ENCODE assay signal across 8 cellular contexts in the genomic region with DNA sequence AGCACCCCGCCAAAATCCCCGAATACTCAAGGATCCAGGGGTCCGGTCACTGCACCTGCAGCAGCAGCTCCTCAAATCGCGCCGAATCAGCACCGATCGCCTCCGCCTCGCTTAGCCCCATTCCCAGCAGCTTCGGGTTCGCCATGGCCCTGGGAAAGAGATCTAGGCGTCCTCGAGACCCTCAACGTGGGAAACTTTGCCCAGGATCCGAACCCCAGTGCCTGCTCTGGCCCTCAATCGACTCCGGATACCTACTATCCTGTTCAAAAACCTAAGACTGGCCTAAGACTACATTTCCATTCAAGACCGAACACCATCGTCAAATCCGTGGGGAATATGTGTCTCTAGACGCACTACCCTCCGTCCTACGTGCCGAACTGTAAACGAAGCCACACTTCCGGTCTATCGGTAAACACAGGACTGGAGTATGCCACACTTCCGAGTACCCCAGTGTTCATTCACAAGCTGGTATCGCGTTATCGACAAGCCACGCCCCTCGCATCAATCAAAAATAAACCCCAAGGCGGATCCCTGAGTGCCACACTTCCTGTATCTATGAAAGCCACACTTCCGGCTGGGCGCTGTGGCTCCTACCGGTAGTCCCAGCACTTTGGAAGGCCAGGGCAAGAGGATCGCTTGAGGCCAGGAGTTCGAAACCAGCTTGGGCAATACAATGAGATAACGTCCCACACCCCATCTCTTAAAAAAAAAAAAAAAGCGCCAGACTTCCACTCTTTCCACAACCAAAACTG. TPM values are rescaled to one million over a fixed set of nuclear protein-coding genes. Genes with fewer than 3 reads are reported as not detected.
A peak's percentile ranks its signal among the peaks of the same experiment; 100 is the strongest.
DNase-seq lines count a peak whose midpoint lies in the region; ATAC-seq, FAIRE-seq and TF ChIP-seq lines count a peak whose summit lies in the region.

A gene (minus strand): TSS at position 385 of the 752 bp plus-strand sequence. CDS start 240 bp downstream, at position 145.

- H3K4me1 ChIP-seq in left ventricle myocardium inferior, result peaks cover 46% of the 10 kb centered on the region

- peak; percentile 68; the same call in 1 of the 2 replicates for TF ChIP-seq POLR2A in GM12891 (IDR thresholded peaks at IDR 0.05; ENCODE audit: low read depth, low read length)

- H3K4me1 Mint-ChIP-seq in progenitor cell of endocrine pancreas (ENCODE audit: low read depth), result peaks cover 13% of the 10 kb centered on the region

- H3K4me3 ChIP-seq in left ventricle myocardium inferior, result peak within 1 kb of the TSS; percentile 70

- FAIRE-seq in GM12891 (lab: Jason Lieb, UNC), result peak; percentile 97

- H3K36me3 ChIP-seq in left ventricle myocardium inferior, result peaks cover 20% of the 10 kb centered on the region

- H3K27ac ChIP-seq in left ventricle myocardium inferior (replicated peaks), result peak within 1 kb of the TSS; percentile 99

- H3K36me3 Mint-ChIP-seq in progenitor cell of endocrine pancreas (ENCODE audit: insufficient read depth), result peaks cover 6% of the 10 kb centered on the region

- no peaks in the 10 kb centered on the region for H3K27me3 Mint-ChIP-seq in progenitor cell of endocrine pancreas

- no peaks in the 10 kb centered on the region for H3K9me3 Mint-ChIP-seq in progenitor cell of endocrine pancreas (ENCODE audit: low read depth)

- ATAC-seq in HG02852 (IDR thresholded peaks at IDR 0.05; ENCODE audit: unreplicated experiment), result peak; percentile 53

- peak within 1 kb of the TSS; percentile 83 for H3K4me3 Mint-ChIP-seq in progenitor cell of endocrine pancreas (ENCODE audit: low read depth)

- DNase-seq in GM12891 (ENCODE audit: insufficient read length, low spot score) (peak; percentile 78), NCI-H146 treated with DMSO at 0.1 percent for 48 hours (lab: John Stamatoyannopoulos, UW; ENCODE audit: unreplicated experiment) (peak; percentile 100), amygdala (lab: John Stamatoyannopoulos, UW) (peak; percentile 32 to 99 (median 93)), left ventricle myocardium inferior (peak; percentile 96), progenitor cell of endocrine pancreas (ENCODE audit: low spot score, unreplicated experiment) (peak; percentile 85), ureter (ENCODE audit: low spot score) (peak; percentile 98)

- H3K9me3 ChIP-seq in left ventricle myocardium inferior (replicated peaks), result no peaks in the 10 kb centered on the region

- TF ChIP-seq CTCF in left ventricle myocardium inferior (IDR thresholded peaks at IDR 0.05; ENCODE audit: borderline replicate concordance) (peak; percentile 46), progenitor cell of endocrine pancreas (IDR thresholded peaks at IDR 0.05; ENCODE audit: unreplicated experiment) (peak; percentile 31)

- H3K27ac Mint-ChIP-seq in progenitor cell of endocrine pancreas, result peak within 1 kb of the TSS; percentile 99

- H3K27me3 ChIP-seq in left ventricle myocardium inferior (ENCODE audit: low read depth), result no peaks in the 10 kb centered on the region

- intact Hi-C loops in T-helper 1 cell treated with Interleukin-12 subunit alpha and Interleukin-12 subunit beta and Interleukin-4 antibody, amounts not matched to agents 30 ng/mL and 1 ng/mL, for 36 hours (cut with micrococcal nuclease), result loop anchor here (1.0 to 5.0 kb wide), 9 partner anchors 8 to 804 kb away; a partner anchor contains a TSS
- intact Hi-C loops in left ventricle myocardium inferior (cut with micrococcal nuclease), result no loop called here

TF ChIP-seq in GM12891, 5 proteins besides CTCF, POLR2A, EP300 and RAD21:
- TF ChIP-seq SPI1 (IDR thresholded peaks at IDR 0.05; ENCODE audit: low read depth, low read length) (peak; percentile 55), POLR2AphosphoS5 (IDR thresholded peaks at IDR 0.05; ENCODE audit: low read depth, low read length) (peak; percentile 78), POU2F2 (IDR thresholded peaks at IDR 0.05; ENCODE audit: low read depth, low read length) (no peak), PAX5 (IDR thresholded peaks at IDR 0.05; ENCODE audit: insufficient read depth, low read length, severe bottlenecking) (no peak), TAF1 (IDR thresholded peaks at IDR 0.05; ENCODE audit: low read depth, low read length) (peak; percentile 57)

RNA-seq across cellular contexts. Expression of the gene that starts here (rescaled TPM):
- 116 TPM for polyA plus RNA-seq in GM12891 (2012; ENCODE audit: low read depth, missing spikeins)
- total RNA-seq in T-helper 1 cell treated with Interleukin-12 subunit alpha and Interleukin-12 subunit beta and Interleukin-4 antibody, amounts not matched to agents 30 ng/mL and 1 ng/mL, for 36 hours, result 136 TPM in 2 replicates
- total RNA-seq in left ventricle myocardium inferior, result 24.7 TPM
- 125 TPM in 2 replicates for total RNA-seq in progenitor cell of endocrine pancreas
- total RNA-seq in ureter, result 47.4 TPM

Comparison
In these comparisons a context has a peak if more than half of its experiments do, and no peak if none do; other contexts are left out.
1. Peak in every context shown above with its lines: DNase-seq, ATAC-seq, H3K4me3 ChIP-seq and H3K27ac ChIP-seq.